Comparison of ENCODE assay signal across 17 cellular contexts in genomic region chr18:11993264-11993916, GRCh38. TPM values are rescaled to one million over a fixed set of nuclear protein-coding genes. Genes with fewer than 3 reads are reported as not detected.
DNase-seq lines count a peak whose midpoint lies in the region; ATAC-seq, FAIRE-seq and TF ChIP-seq lines count a peak whose summit lies in the region.
"Had no signal": no experiment of that assay in that cellular context is flagged by ENCODE, and none has a peak within 500 bp of the region (broad histone marks: within the 10 kb centered on the region; RNA-seq: fewer than 3 reads in every experiment).

No MANE protein-coding gene starts in this region.

- H3K27ac ChIP-seq in A549 (peak overlapping the region; percentile 85 to 96), HL-60 (replicated peaks) (peak overlapping the region; percentile 67), hepatocyte (peak overlapping the region; percentile 95)
- H3K27ac ChIP-seq: VCaP had no signal

- H3K9me2 ChIP-seq in hepatocyte (replicated peaks; ENCODE audit: insufficient read depth): no peaks in the 10 kb centered on the region

- H3K36me3 Mint-ChIP-seq in progenitor cell of endocrine pancreas (ENCODE audit: insufficient read depth): peaks cover under 1% of the 10 kb centered on the region
- H3K36me3 Mint-ChIP-seq: CD8-positive, alpha-beta memory T cell had no signal

- H3K4me2 ChIP-seq in A549 (peak overlapping the region; percentile 79), hepatocyte (no peak overlapping the region)

- no peaks in the 10 kb centered on the region for H3K27me3 Mint-ChIP-seq in progenitor cell of endocrine pancreas

- peak overlapping the region; percentile 65 for H3K27ac Mint-ChIP-seq in progenitor cell of endocrine pancreas
- H3K27ac Mint-ChIP-seq: activated CD8-positive, alpha-beta T cell treated with anti-CD3 and anti-CD28 coated beads, Interleukin-2, amount 10 ng/mL, durations not matched to agents 7 days and 5 days; activated T-helper 1 cell treated with anti-CD3 and anti-CD28 coated beads, Interleukin-12 subunit alpha, Interleukin-12 subunit beta, Interleukin-2, Interleukin-4 antibody, amounts not matched to agents 30 ng/mL and 10 ng/mL and 1 ng/mL, durations not matched to agents 14 hours and 24 hours and 36 hours; CD8-positive, alpha-beta memory T cell had no signal

- H3K36me3 ChIP-seq in hepatocyte (replicated peaks; ENCODE audit: insufficient read depth, low read depth): no peaks in the 10 kb centered on the region

- H3K4me1 ChIP-seq in A549 (peaks cover 66% of the 10 kb centered on the region), hepatocyte (ENCODE audit: insufficient read depth) (peaks cover 36% of the 10 kb centered on the region)

- no peak for ATAC-seq in A549
- ATAC-seq in GM19023 (IDR thresholded peaks at IDR 0.05; ENCODE audit: unreplicated experiment): no peak
- no peak for ATAC-seq in HG03280 (IDR thresholded peaks at IDR 0.05; ENCODE audit: unreplicated experiment)
- ATAC-seq: activated CD8-positive, alpha-beta T cell treated with anti-CD3 and anti-CD28 coated beads, Interleukin-2, amount 10 ng/mL, durations not matched to agents 7 days and 5 days; stimulated activated naive CD8-positive, alpha-beta T cell treated with anti-CD3 and anti-CD28 coated beads, Interleukin-15, Interleukin-2, amounts not matched to agents 100 U/mL and 50 U/mL, for 24 hours had no signal

- H3K9me3 ChIP-seq in A549: no peaks in the 10 kb centered on the region
- H3K9me3 ChIP-seq in hepatocyte (ENCODE audit: low read depth): no peaks in the 10 kb centered on the region

- no peak for TF ChIP-seq POLR2A in A549 (IDR thresholded peaks at IDR 0.05; ENCODE audit: low read length)

- WGBS in A549 (ENCODE audit: missing lambda C conversion rate): 86% methylated on average over 8 of the region's 11 CpGs
- 89% methylated on average over 11 of the region's 11 CpGs for WGBS in hepatocyte (ENCODE audit: low lambda C conversion rate, missing lambda C conversion rate)

- TF ChIP-seq RAD21 in A549 (conservative IDR thresholded peaks at IDR 0.05 in 1 of 2, IDR thresholded peaks at IDR 0.05 in 1 of 2): no peak

- CTCF ChIA-PET in A549 (lab: Yijun Ruan, JAX): interaction anchor here (1.3 to 13.1 kb wide), 7 partner anchors 11 to 338 kb away, joined by 3 to 435 read pairs (median 13); no protein-coding TSS in a partner anchor

- no peak for FAIRE-seq in A549 (lab: Jason Lieb, UNC)

- H4K20me1 ChIP-seq in hepatocyte (ENCODE audit: insufficient read depth, poor library complexity, severe bottlenecking): peaks cover under 1% of the 10 kb centered on the region

- no peak for DNase-seq in A549 (ENCODE audit: low read depth in 1 of 2, low spot score in 1 of 2)
- no peak for DNase-seq in HL-60 (ENCODE audit: low read depth in 1 of 2, low spot score in 1 of 2)
- DNase-seq in hepatocyte (ENCODE audit: low spot score): no peak
- no peak for DNase-seq in progenitor cell of endocrine pancreas (ENCODE audit: low spot score, unreplicated experiment)
- DNase-seq in globus pallidus (ENCODE audit: low spot score): no peak
- DNase-seq in NCI-H526 treated with DMSO at 0.1 percent for 48 hours (lab: John Stamatoyannopoulos, UW): no peak
- DNase-seq: activated CD8-positive, alpha-beta T cell treated with anti-CD3 and anti-CD28 coated beads, Interleukin-2, amount 10 ng/mL, durations not matched to agents 7 days and 5 days; amygdala; CD8-positive, alpha-beta memory T cell; MM.1S; NCI-H187 treated with DMSO at 0.1 percent for 48 hours; stimulated activated naive CD8-positive, alpha-beta T cell treated with anti-CD3 and anti-CD28 coated beads, Interleukin-15, Interleukin-2, amounts not matched to agents 100 U/mL and 50 U/mL, for 24 hours; T-helper 1 cell had no signal

- TF ChIP-seq CTCF in A549 (IDR thresholded peaks at IDR 0.05) (no peak), HL-60 (IDR thresholded peaks at IDR 0.05; ENCODE audit: insufficient read depth, low read length) (no peak), hepatocyte (IDR thresholded peaks at IDR 0.05; ENCODE audit: poor library complexity) (no peak), progenitor cell of endocrine pancreas (IDR thresholded peaks at IDR 0.05; ENCODE audit: unreplicated experiment) (no peak)

- no peak overlapping the region for H3K4me3 ChIP-seq in A549
- no peak overlapping the region for H3K4me3 ChIP-seq in HL-60 (replicated peaks; ENCODE audit: insufficient read depth, low read length)
- H3K4me3 ChIP-seq in hepatocyte: no peak overlapping the region

- H3K4me3 Mint-ChIP-seq in progenitor cell of endocrine pancreas (ENCODE audit: low read depth): no peak overlapping the region
- H3K4me3 Mint-ChIP-seq: activated CD8-positive, alpha-beta T cell treated with anti-CD3 and anti-CD28 coated beads, Interleukin-2, amount 10 ng/mL, durations not matched to agents 7 days and 5 days; activated T-helper 1 cell treated with anti-CD3 and anti-CD28 coated beads, Interleukin-12 subunit alpha, Interleukin-12 subunit beta, Interleukin-2, Interleukin-4 antibody, amounts not matched to agents 30 ng/mL and 10 ng/mL and 1 ng/mL, durations not matched to agents 14 hours and 24 hours and 36 hours; CD8-positive, alpha-beta memory T cell had no signal

- no peak for TF ChIP-seq EP300 in A549 (IDR thresholded peaks at IDR 0.05)

- no peaks in the 10 kb centered on the region for H3K9me3 Mint-ChIP-seq in progenitor cell of endocrine pancreas (ENCODE audit: low read depth)
- H3K9me3 Mint-ChIP-seq: activated T-helper 1 cell treated with anti-CD3 and anti-CD28 coated beads, Interleukin-12 subunit alpha, Interleukin-12 subunit beta, Interleukin-2, Interleukin-4 antibody, amounts not matched to agents 30 ng/mL and 10 ng/mL and 1 ng/mL, durations not matched to agents 14 hours and 24 hours and 36 hours; CD8-positive, alpha-beta memory T cell had no signal

- peaks cover 78% of the 10 kb centered on the region for H3K79me2 ChIP-seq in hepatocyte

- H3K4me1 Mint-ChIP-seq in progenitor cell of endocrine pancreas (ENCODE audit: low read depth): peaks cover 52% of the 10 kb centered on the region

- H2AFZ ChIP-seq in hepatocyte: no peak overlapping the region

- POLR2A ChIA-PET in A549 (lab: Yijun Ruan, JAX): interaction anchor here (3.7 kb wide), 1 partner anchor 12 kb away, joined by 27 read pairs; the partner anchor contains the start of gene IMPA2

- H3K27me3 ChIP-seq in HL-60 (ENCODE audit: insufficient read depth, poor library complexity, severe bottlenecking): no peaks in the 10 kb centered on the region
- no peaks in the 10 kb centered on the region for H3K27me3 ChIP-seq in hepatocyte

TF ChIP-seq in A549, 52 proteins besides CTCF, POLR2A, EP300 and RAD21:
- TF ChIP-seq RARB (CRISPR knock-in tag; IDR thresholded peaks at IDR 0.05) (no peak), EHMT2 (IDR thresholded peaks at IDR 0.05; ENCODE audit: low read depth) (no peak), FOXS1 (CRISPR knock-in tag; IDR thresholded peaks at IDR 0.05) (no peak), RFX5 (IDR thresholded peaks at IDR 0.05) (no peak), TFCP2L1 (CRISPR knock-in tag; IDR thresholded peaks at IDR 0.05) (no peak), MYC (IDR thresholded peaks at IDR 0.05; ENCODE audit: borderline replicate concordance, low read length) (no peak)

RNA-seq across cellular contexts. Expression of gene IMPA2, which starts 12.1 kb away (rescaled TPM):
- 35.1 and 41.0 TPM in 2 replicates for polyA plus RNA-seq in A549 (2011; rRNA removed)
- 59.4 and 75.6 TPM in 2 replicates for polyA plus RNA-seq in A549 (2012; cell fraction: cytosol; rRNA removed)
- 72.3 and 88.3 TPM in 2 replicates for polyA plus RNA-seq in A549 (2012; cell fraction: nucleus; rRNA removed)
- polyA plus RNA-seq in A549 (2017; fragmentation: RNase III; extraction: RNeasy Plus Mini Kit Qiagen cat#74134 plus additional on column Dnase treatment): 50.9 to 75.6 TPM (median 65.3 TPM) in 3 replicates
- polyA minus RNA-seq in A549 (2011; rRNA and poly(A)+ RNA removed): 30.7 and 42.3 TPM in 2 replicates
- 72.4 and 75.6 TPM in 2 replicates for total RNA-seq in hepatocyte
- polyA plus RNA-seq in hepatocyte: 116 and 130 TPM in 2 replicates
- total RNA-seq in progenitor cell of endocrine pancreas: 53.4 and 58.8 TPM in 2 replicates
